ENCODE assay signal across 8 cellular contexts in genomic region chr22:40345801-40346177, GRCh38. TPM values are rescaled to one million over a fixed set of nuclear protein-coding genes. Genes with fewer than 3 reads are reported as not detected.
DNase-seq lines count a peak whose midpoint lies in the region; ATAC-seq and TF ChIP-seq lines count a peak whose summit lies in the region.

No MANE protein-coding gene starts in this region.

- no peaks in the 10 kb centered on the region for H3K9me3 Mint-ChIP-seq in activated T-cell treated with anti-CD3 and anti-CD28 coated beads, Interleukin-2, amount 50 U/mL, for 72 hours
- no peaks in the 10 kb centered on the region for H3K9me3 Mint-ChIP-seq in osteocyte (ENCODE audit: unreplicated experiment)

- no peaks in the 10 kb centered on the region for H3K27me3 Mint-ChIP-seq in activated T-cell treated with anti-CD3 and anti-CD28 coated beads, Interleukin-2, amount 50 U/mL, for 72 hours (ENCODE audit: low read depth)
- no peaks in the 10 kb centered on the region for H3K27me3 Mint-ChIP-seq in osteocyte (ENCODE audit: unreplicated experiment)

- no peak for TF ChIP-seq CTCF in GM12865 (IDR thresholded peaks at IDR 0.05; ENCODE audit: insufficient read depth, low read depth, low read length, missing control alignments)
- no peak for TF ChIP-seq CTCF in fibroblast of pulmonary artery (IDR thresholded peaks at IDR 0.05; ENCODE audit: low read length, missing control alignments)
- no peak for TF ChIP-seq CTCF in osteocyte (IDR thresholded peaks at IDR 0.05)

- peak overlapping the region; percentile 98 for H3K27ac Mint-ChIP-seq in activated T-cell treated with anti-CD3 and anti-CD28 coated beads, Interleukin-2, amount 50 U/mL, for 72 hours
- peak overlapping the region; percentile 97 for H3K27ac Mint-ChIP-seq in osteocyte (ENCODE audit: unreplicated experiment)

- ATAC-seq in HG02798 (IDR thresholded peaks at IDR 0.05; ENCODE audit: poor library complexity, unreplicated experiment): peak; percentile 19
- peak; percentile 55 to 59 for ATAC-seq in activated T-cell treated with anti-CD3 and anti-CD28 coated beads, Interleukin-2, amount 50 U/mL, for 72 hours (replicated peaks in 1 of 2)

- DNase-seq in GM12865 (ENCODE audit: low read depth) (peak; percentile 68), NOMO-1 treated with dmso at 0.1 percent for 144 hours (lab: John Stamatoyannopoulos, UW; ENCODE audit: unreplicated experiment) (peak; percentile 31), fibroblast of pulmonary artery (ENCODE audit: low read depth) (peak; percentile 27), osteocyte (ENCODE audit: extremely low spot score, unreplicated experiment) (no peak), NCI-H1048 (lab: John Stamatoyannopoulos, UW) (no peak), NCI-H524 treated with DMSO at 0.1 percent for 48 hours (lab: John Stamatoyannopoulos, UW) (no peak)
- DNase-seq in activated T-cell treated with anti-CD3 and anti-CD28 coated beads, Interleukin-2, amount 50 U/mL, for 72 hours: peak; percentile 70 to 73

- peak overlapping the region; percentile 97 to 99 for H3K4me3 Mint-ChIP-seq in activated T-cell treated with anti-CD3 and anti-CD28 coated beads, Interleukin-2, amount 50 U/mL, for 72 hours
- H3K4me3 Mint-ChIP-seq in osteocyte (ENCODE audit: unreplicated experiment): peak overlapping the region; percentile 98

- H3K4me3 ChIP-seq in GM12865 (ENCODE audit: low read depth, low read length) (peak overlapping the region; percentile 90), fibroblast of pulmonary artery (replicated peaks; ENCODE audit: low read depth, low read length) (peak overlapping the region; percentile 80)

- H3K4me1 Mint-ChIP-seq in activated T-cell treated with anti-CD3 and anti-CD28 coated beads, Interleukin-2, amount 50 U/mL, for 72 hours (ENCODE audit: low read depth): peaks cover 59% of the 10 kb centered on the region
- peaks cover 24% of the 10 kb centered on the region for H3K4me1 Mint-ChIP-seq in osteocyte (ENCODE audit: unreplicated experiment)

- H3K36me3 Mint-ChIP-seq in activated T-cell treated with anti-CD3 and anti-CD28 coated beads, Interleukin-2, amount 50 U/mL, for 72 hours (ENCODE audit: insufficient read depth in 2 of 2): peaks cover 2 to 19% of the 10 kb centered on the region in 2 donors
- H3K36me3 Mint-ChIP-seq in osteocyte (ENCODE audit: unreplicated experiment): peaks cover 5% of the 10 kb centered on the region

RNA-seq across cellular contexts. Expression of gene ADSL, which starts 0.5 kb away (rescaled TPM):
- total RNA-seq in activated T-cell treated with anti-CD3 and anti-CD28 coated beads, Interleukin-2, amount 50 U/mL, for 72 hours: 100 to 1,000 TPM in 1 of 2 donors, 10 to 100 TPM in 1; 98.7 to 102 TPM
- total RNA-seq in osteocyte: 74.1 and 75.0 TPM in 2 replicates

RNA-seq across cellular contexts. Expression of gene SGSM3, which starts 24.6 kb away (rescaled TPM):
- total RNA-seq in activated T-cell treated with anti-CD3 and anti-CD28 coated beads, Interleukin-2, amount 50 U/mL, for 72 hours: 10 to 100 TPM; 47.1 to 55.8 TPM
- total RNA-seq in osteocyte: 69.8 and 81.6 TPM in 2 replicates

Comparison
In these comparisons a context has a peak if more than half of its experiments do, and no peak if none do; other contexts are left out.
1. DNase-seq: peak in GM12865 (single experiment), NOMO-1 treated with dmso at 0.1 percent for 144 hours (single experiment), activated T-cell treated with anti-CD3 and anti-CD28 coated beads, Interleukin-2, amount 50 U/mL, for 72 hours (2 of 2) and fibroblast of pulmonary artery (single experiment); none in osteocyte (single experiment), NCI-H1048 (single experiment) and NCI-H524 treated with DMSO at 0.1 percent for 48 hours (single experiment).